25 cellular contexts compared by ENCODE assay signal in genomic region chr1:160537714-160538665, GRCh38. TPM values are rescaled to one million over a fixed set of nuclear protein-coding genes. Genes with fewer than 3 reads are reported as not detected.
"Had no signal": no experiment of that assay in that cellular context is flagged by ENCODE, and none has a peak within 500 bp of the region (broad histone marks: within the 10 kb centered on the region; RNA-seq: fewer than 3 reads in every experiment).

No MANE protein-coding gene starts in this region.

- H3K4me1 ChIP-seq: adrenal gland, ascending aorta, gastrocnemius medialis, thyroid gland had no signal

- H3K9me3 ChIP-seq: gastrocnemius medialis, thyroid gland had no signal

- H3K27me3 ChIP-seq: adrenal gland, ascending aorta, esophagus squamous epithelium, gastrocnemius medialis, spleen, thyroid gland had no signal

- H3K27ac Mint-ChIP-seq: activated T-helper 17 cell treated with anti-CD3 and anti-CD28 coated beads, Interleukin-2, amount 50 U/mL, for 72 hours had no signal

- H3K27ac ChIP-seq: adrenal gland, ascending aorta, esophagus squamous epithelium, gastrocnemius medialis, thyroid gland, WERI-Rb-1 had no signal

- H3K4me1 Mint-ChIP-seq: neural crest cell had no signal

- ATAC-seq: activated T-helper 17 cell treated with anti-CD3 and anti-CD28 coated beads, Interleukin-2, amount 50 U/mL, for 72 hours; gastrocnemius medialis; left cardiac atrium; stimulated activated naive CD8-positive, alpha-beta T cell treated with anti-CD3 and anti-CD28 coated beads, Interleukin-15, Interleukin-2, amounts not matched to agents 100 U/mL and 50 U/mL, for 24 hours; T-cell had no signal

- H3K4me3 Mint-ChIP-seq: endodermal cell, neural crest cell had no signal

- H3K27me3 Mint-ChIP-seq: activated naive CD8-positive, alpha-beta T cell; activated T-helper 17 cell treated with anti-CD3 and anti-CD28 coated beads, Interleukin-2, amount 50 U/mL, for 72 hours; progenitor cell of endocrine pancreas; T-cell had no signal

- H3K36me3 ChIP-seq: adrenal gland, ascending aorta, esophagus squamous epithelium, gastrocnemius medialis, spleen, thyroid gland, WERI-Rb-1 had no signal

- FAIRE-seq: colon had no signal

- H3K4me3 ChIP-seq: adrenal gland, ascending aorta, esophagus squamous epithelium, gastrocnemius medialis, spleen, thyroid gland had no signal

- DNase-seq: activated CD4-positive, alpha-beta T cell treated with anti-CD3 and anti-CD28 coated beads, Interleukin-2, amount 50 U/mL, for 1 hour; activated CD4-positive, CD25-positive, alpha-beta regulatory T cell treated with anti-CD3 and anti-CD28 coated beads, Interleukin-2, amount 50 U/mL, for 72 hours; activated naive CD4-positive, alpha-beta T cell; activated T-cell treated with anti-CD3 and anti-CD28 coated beads, Interleukin-2, amount 50 U/mL, for 1 hour; adrenal gland; central memory CD4-positive, alpha-beta T cell; endodermal cell; esophagus squamous epithelium; gastrocnemius medialis; head of caudate nucleus; islet precursor cell; left cardiac atrium; spleen; stimulated activated CD4-positive, alpha-beta T cell treated with anti-CD3 and anti-CD28 coated beads, Interleukin-4, amount 100 ng/mL, for 1 hour; stimulated activated naive CD8-positive, alpha-beta T cell treated with anti-CD3 and anti-CD28 coated beads, Interleukin-15, Interleukin-2, amounts not matched to agents 100 U/mL and 50 U/mL, for 24 hours; substantia nigra; T-cell; thyroid gland; WERI-Rb-1 had no signal

RNA-seq across cellular contexts. Expression of gene SLAMF6, which starts 14.9 kb away (rescaled TPM):
- total RNA-seq: ascending aorta, endodermal cell, neural crest cell, progenitor cell of endocrine pancreas had no signal

RNA-seq across cellular contexts. Expression of gene CD84, which starts 41.3 kb away (rescaled TPM):
- total RNA-seq: endodermal cell, neural crest cell, progenitor cell of endocrine pancreas had no signal
